In the genomic region with DNA sequence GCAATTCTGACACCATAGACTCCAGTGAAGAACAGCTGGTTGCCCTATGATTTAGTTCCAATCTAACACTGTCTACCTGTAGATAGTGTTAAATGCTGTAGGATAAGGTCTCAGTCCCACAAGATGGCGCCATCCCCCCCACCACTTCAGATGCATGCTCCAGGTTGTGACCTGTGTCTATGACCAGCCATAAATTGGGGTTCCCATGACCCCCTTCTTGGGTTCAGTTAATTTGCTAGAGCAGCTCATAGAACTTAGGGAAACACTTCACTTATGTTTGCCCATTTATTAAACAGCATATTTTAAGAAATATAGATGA, we compare ENCODE assay signal across 1 cellular context.
TF ChIP-seq lines count a peak whose summit lies in the region.

No MANE protein-coding gene starts in this region.

TF ChIP-seq in H1, 55 proteins besides CTCF, POLR2A, EP300 and RAD21 (continued from another document):
- TF ChIP-seq KDM5A (IDR thresholded peaks at IDR 0.05; ENCODE audit: low read length) (no peak), CEBPB (IDR thresholded peaks at IDR 0.05; ENCODE audit: low read depth, low read length) (no peak), HDAC2 (IDR thresholded peaks at IDR 0.05; ENCODE audit: borderline replicate concordance in 1 of 2, low read depth in 2 of 2, low read length in 2 of 2) (no peak), RXRA (IDR thresholded peaks at IDR 0.05; ENCODE audit: insufficient read depth, low read depth, low read length) (no peak), SP1 (IDR thresholded peaks at IDR 0.05; ENCODE audit: low read depth, low read length) (no peak), POLR2AphosphoS5 (IDR thresholded peaks at IDR 0.05; ENCODE audit: low read depth, low read length) (no peak), CHD1 (IDR thresholded peaks at IDR 0.05; ENCODE audit: low read depth, low read length) (no peak), BRCA1 (IDR thresholded peaks at IDR 0.05; ENCODE audit: low read depth, low read length) (no peak), CTBP2 (IDR thresholded peaks at IDR 0.05; ENCODE audit: borderline replicate concordance, insufficient read depth, insufficient read length, low read length) (no peak), JUND (IDR thresholded peaks at IDR 0.05; ENCODE audit: low read length) (no peak), KDM1A (IDR thresholded peaks at IDR 0.05; ENCODE audit: borderline replicate concordance, low read length) (no peak), GABPA (IDR thresholded peaks at IDR 0.05; ENCODE audit: borderline replicate concordance, insufficient read depth, low read length) (no peak), CHD2 (IDR thresholded peaks at IDR 0.05; ENCODE audit: low read length) (no peak)
- TF ChIP-seq, protein P1, sequence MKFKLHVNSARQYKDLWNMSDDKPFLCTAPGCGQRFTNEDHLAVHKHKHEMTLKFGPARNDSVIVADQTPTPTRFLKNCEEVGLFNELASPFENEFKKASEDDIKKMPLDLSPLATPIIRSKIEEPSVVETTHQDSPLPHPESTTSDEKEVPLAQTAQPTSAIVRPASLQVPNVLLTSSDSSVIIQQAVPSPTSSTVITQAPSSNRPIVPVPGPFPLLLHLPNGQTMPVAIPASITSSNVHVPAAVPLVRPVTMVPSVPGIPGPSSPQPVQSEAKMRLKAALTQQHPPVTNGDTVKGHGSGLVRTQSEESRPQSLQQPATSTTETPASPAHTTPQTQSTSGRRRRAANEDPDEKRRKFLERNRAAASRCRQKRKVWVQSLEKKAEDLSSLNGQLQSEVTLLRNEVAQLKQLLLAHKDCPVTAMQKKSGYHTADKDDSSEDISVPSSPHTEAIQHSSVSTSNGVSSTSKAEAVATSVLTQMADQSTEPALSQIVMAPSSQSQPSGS (IDR thresholded peaks at IDR 0.05; ENCODE audit: low read length) = no peak
TF ChIP-seq in H1: peak in this region for 0.
